In the genomic region with DNA sequence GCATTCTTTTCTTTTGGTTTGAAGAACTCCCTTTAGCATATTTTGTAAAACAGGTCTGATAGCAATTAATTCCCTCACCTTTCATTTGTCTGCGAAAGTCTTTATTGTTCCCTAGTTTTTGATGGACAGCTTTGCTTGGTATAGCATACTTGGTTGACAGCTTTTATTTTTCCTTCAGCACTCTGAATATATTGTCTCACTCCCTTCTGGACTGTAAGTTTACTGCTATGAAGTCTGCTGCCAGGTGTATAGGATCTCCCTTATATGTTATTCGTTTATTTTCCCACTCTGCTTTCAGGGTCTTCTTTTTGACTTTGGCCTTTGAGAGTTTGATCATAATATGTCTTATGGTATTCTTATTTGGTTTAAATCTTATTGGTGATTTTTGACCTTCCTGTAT, we compare ENCODE assay signal across 25 cellular contexts. TPM values are rescaled to one million over a fixed set of nuclear protein-coding genes. Genes with fewer than 3 reads are reported as not detected.
"Had no signal": no experiment of that assay in that cellular context is flagged by ENCODE, and none has a peak within 500 bp of the region (broad histone marks: within the 10 kb centered on the region; RNA-seq: fewer than 3 reads in every experiment).

No MANE protein-coding gene starts in this region.

- H3K4me1 Mint-ChIP-seq: endodermal cell had no signal

- H3K4me1 ChIP-seq: colonic mucosa, esophagus muscularis mucosa, esophagus squamous epithelium, foreskin keratinocyte, gastrocnemius medialis, gastroesophageal sphincter, heart left ventricle, heart right ventricle had no signal

- H3K4me3 ChIP-seq: colonic mucosa, coronary artery, dorsolateral prefrontal cortex, esophagus muscularis mucosa, esophagus squamous epithelium, gastroesophageal sphincter, heart left ventricle, heart right ventricle had no signal

- H3K27ac ChIP-seq: colonic mucosa, coronary artery, dorsolateral prefrontal cortex, epithelial cell of prostate, esophagus muscularis mucosa, esophagus squamous epithelium, foreskin keratinocyte, gastrocnemius medialis, gastroesophageal sphincter, heart left ventricle, heart right ventricle had no signal

- H3K4me3 Mint-ChIP-seq: dendritic cell treated with granulocyte-macrophage colony-stimulating factor and Interleukin-4, amounts not matched to agents 40 ng/mL and 50 ng/mL, for 4 days; effector memory CD8-positive, alpha-beta T cell; endodermal cell had no signal

- ATAC-seq: effector memory CD8-positive, alpha-beta T cell; esophagus mucosa; foreskin keratinocyte; gastrocnemius medialis; gastroesophageal sphincter; heart left ventricle; heart right ventricle had no signal

- H3K36me3 ChIP-seq: colonic mucosa, esophagus muscularis mucosa, esophagus squamous epithelium, gastrocnemius medialis, gastroesophageal sphincter, heart left ventricle, heart right ventricle had no signal

- H3K9me3 ChIP-seq: colonic mucosa, esophagus squamous epithelium, gastrocnemius medialis had no signal

- H3K27ac Mint-ChIP-seq: dendritic cell treated with granulocyte-macrophage colony-stimulating factor and Interleukin-4, amounts not matched to agents 40 ng/mL and 50 ng/mL, for 4 days; effector memory CD8-positive, alpha-beta T cell; endodermal cell had no signal

- DNase-seq: colonic mucosa; cortex of kidney; dermis blood vessel endothelial cell; dorsolateral prefrontal cortex; effector CD4-positive, alpha-beta T cell; effector CD8-positive, alpha-beta T cell; effector memory CD4-positive, alpha-beta T cell; effector memory CD8-positive, alpha-beta T cell; endodermal cell; erythroblast; esophagus squamous epithelium; foreskin fibroblast; foreskin keratinocyte; foreskin melanocyte; gastrocnemius medialis; glutamatergic neuron; head of caudate nucleus; heart left ventricle; heart right ventricle had no signal

- H3K27me3 Mint-ChIP-seq: dendritic cell treated with granulocyte-macrophage colony-stimulating factor and Interleukin-4, amounts not matched to agents 40 ng/mL and 50 ng/mL, for 4 days; effector memory CD8-positive, alpha-beta T cell had no signal

RNA-seq across cellular contexts. Expression of a gene that starts 47.7 kb away (rescaled TPM):
- polyA plus RNA-seq: foreskin keratinocyte had no signal
